ENCODE assay signal across 2 cellular contexts in genomic region chr16:5512037-5512436, GRCh38.
TF ChIP-seq lines count a peak whose summit lies in the region.

No MANE protein-coding gene starts in this region.

TF ChIP-seq in HepG2, 621 proteins besides CTCF, POLR2A, EP300 and RAD21 (continued from another document):
- TF ChIP-seq ARID5B (CRISPR knock-in tag; IDR thresholded peaks at IDR 0.05) (no peak), RELA (CRISPR knock-in tag; IDR thresholded peaks at IDR 0.05) (no peak), ZNF775 (CRISPR knock-in tag; IDR thresholded peaks at IDR 0.05; ENCODE audit: borderline replicate concordance) (no peak), MAFF (IDR thresholded peaks at IDR 0.05; ENCODE audit: low read depth, low read length) (peak; percentile 78), ZNF777 (CRISPR knock-in tag; IDR thresholded peaks at IDR 0.05) (no peak), RCOR2 (CRISPR knock-in tag; IDR thresholded peaks at IDR 0.05) (no peak), MLXIP (CRISPR knock-in tag; IDR thresholded peaks at IDR 0.05; ENCODE audit: borderline replicate concordance) (no peak), IKZF4 (CRISPR knock-in tag; IDR thresholded peaks at IDR 0.05; ENCODE audit: borderline replicate concordance, low read depth, not compliant biosample characterization) (no peak)

TF ChIP-seq in K562, 482 proteins besides CTCF, POLR2A, EP300 and RAD21 (continued from another document):
- TF ChIP-seq ATF3 (IDR thresholded peaks at IDR 0.05) (no peak), ATF3 (CRISPR knock-in tag; conservative IDR thresholded peaks at IDR 0.05) (no peak), MAFG (tag; conservative IDR thresholded peaks at IDR 0.05) (peak; percentile 55), CBX1 (IDR thresholded peaks at IDR 0.05; ENCODE audit: low read depth) (no peak), STAT5B (CRISPR knock-in tag; IDR thresholded peaks at IDR 0.05) (no peak), CUX1 (CRISPR knock-in tag; IDR thresholded peaks at IDR 0.05) (no peak), NCOA2 (IDR thresholded peaks at IDR 0.05; ENCODE audit: partially characterized antibody in 2 of 2) (no peak), CEBPB (tag; IDR thresholded peaks at IDR 0.05) (no peak), ATF6 (CRISPR knock-in tag; IDR thresholded peaks at IDR 0.05) (no peak), C11orf30 (IDR thresholded peaks at IDR 0.05; ENCODE audit: low read depth) (0 out of 2 replicates have a peak, but pooled peaks have one; percentile 18), MLLT1 (IDR thresholded peaks at IDR 0.05) (no peak), RNF219 (CRISPR knock-in tag; IDR thresholded peaks at IDR 0.05) (no peak), ZNF140 (CRISPR knock-in tag; IDR thresholded peaks at IDR 0.05) (no peak), ZBTB5 (IDR thresholded peaks at IDR 0.05) (no peak), ZFPM2 (CRISPR knock-in tag; IDR thresholded peaks at IDR 0.05) (no peak), BRD9 (IDR thresholded peaks at IDR 0.05; ENCODE audit: low read depth, partially characterized antibody) (no peak), ZNF586 (CRISPR knock-in tag; conservative IDR thresholded peaks at IDR 0.05) (no peak), NCOA1 (IDR thresholded peaks at IDR 0.05; ENCODE audit: low read depth) (no peak)
